ENCODE assay signal across 9 cellular contexts in genomic region chr19:10760268-10760944, GRCh38. TPM values are rescaled to one million over a fixed set of nuclear protein-coding genes. Genes with fewer than 3 reads are reported as not detected.
DNase-seq lines count a peak whose midpoint lies in the region; ATAC-seq and TF ChIP-seq lines count a peak whose summit lies in the region.
"Had no signal": no experiment of that assay in that cellular context is flagged by ENCODE, and none has a peak within 500 bp of the region (broad histone marks: within the 10 kb centered on the region; RNA-seq: fewer than 3 reads in every experiment).

No MANE protein-coding gene starts in this region.

- peaks cover 23% of the 10 kb centered on the region; the same call in 1 of the 2 replicates for H3K9me3 ChIP-seq in DOHH2 (ENCODE audit: control insufficient read depth, insufficient read depth, low read length)
- H3K9me3 ChIP-seq in WERI-Rb-1 (ENCODE audit: severe bottlenecking): no peaks in the 10 kb centered on the region
- no peaks in the 10 kb centered on the region for H3K9me3 ChIP-seq in right lobe of liver

- intact Hi-C loops in right lobe of liver (cut with DNase I): loop anchor here in 1 of 2 donors (10.0 kb wide), 2 partner anchors 46 to 104 kb away; partner anchors contain the start of gene DNM2

- peak; percentile 90 for DNase-seq in WERI-Rb-1
- DNase-seq in germinal center (ENCODE audit: low spot score): peak; percentile 16
- peak; percentile 19 for DNase-seq in stimulated activated naive CD4-positive, alpha-beta T cell treated with Interleukin-2 at 50 U/mL for 16 hours (lab: John Stamatoyannopoulos, UW)
- no peak for DNase-seq in right lobe of liver
- DNase-seq in NCI-H2081 (lab: John Stamatoyannopoulos, UW): no peak

- H3K27ac ChIP-seq in DOHH2 (ENCODE audit: low read depth, low read length) (peak overlapping the region; percentile 77), WERI-Rb-1 (peak overlapping the region; percentile 61), right lobe of liver (peak overlapping the region in 1 of 3 donors; percentile 13)
- H3K27ac ChIP-seq: epithelial cell of prostate had no signal

- peak overlapping the region; percentile 72 for H3K4me2 ChIP-seq in DOHH2 (ENCODE audit: low read length)

- WGBS in right lobe of liver (ENCODE audit: insufficient coverage, low coverage, low lambda C conversion rate, missing lambda C conversion rate): 80% methylated on average over 10 of the region's 17 CpGs

- ATAC-seq in HG02938 (IDR thresholded peaks at IDR 0.05; ENCODE audit: unreplicated experiment) (peak; percentile 25), right lobe of liver (no peak), HG02763 (IDR thresholded peaks at IDR 0.05; ENCODE audit: unreplicated experiment) (no peak)

- TF ChIP-seq CTCF in DOHH2 (IDR thresholded peaks at IDR 0.05; ENCODE audit: low read depth, low read length, poor library complexity, severe bottlenecking): no peak
- no peak for TF ChIP-seq CTCF in WERI-Rb-1 (IDR thresholded peaks at IDR 0.05; ENCODE audit: low read depth, low read length)
- no peak for TF ChIP-seq CTCF in right lobe of liver (IDR thresholded peaks at IDR 0.05)

- H3K79me2 ChIP-seq in DOHH2 (ENCODE audit: control insufficient read depth, low read length): peaks cover 63% of the 10 kb centered on the region

- H3K36me3 ChIP-seq in DOHH2 (ENCODE audit: control insufficient read depth, low read length) (peaks cover 28% of the 10 kb centered on the region), WERI-Rb-1 (peaks cover 25% of the 10 kb centered on the region), right lobe of liver (peaks cover 0 to 10% (median 4%) of the 10 kb centered on the region in 4 donors)

- peaks cover 11% of the 10 kb centered on the region for H3F3A ChIP-seq in DOHH2 (ENCODE audit: control insufficient read depth, insufficient read depth)

- H3K27me3 ChIP-seq in DOHH2 (ENCODE audit: control insufficient read depth, low read length) (no peaks in the 10 kb centered on the region), WERI-Rb-1 (ENCODE audit: insufficient read depth, low read depth, severe bottlenecking) (no peaks in the 10 kb centered on the region), right lobe of liver (no peaks in the 10 kb centered on the region)

- H3K4me1 ChIP-seq in DOHH2 (ENCODE audit: control insufficient read depth, low read length) (peaks cover 22% of the 10 kb centered on the region), right lobe of liver (peaks cover 0 to 20% (median 9%) of the 10 kb centered on the region in 4 donors)

- H3K9me2 ChIP-seq in DOHH2 (replicated peaks; ENCODE audit: control insufficient read depth, low read length): no peaks in the 10 kb centered on the region

- H4K20me1 ChIP-seq in DOHH2 (ENCODE audit: control insufficient read depth, insufficient read depth, low read depth, low read length): no peaks in the 10 kb centered on the region

- TF ChIP-seq POLR2A in right lobe of liver (IDR thresholded peaks at IDR 0.05): no peak

- peak overlapping the region; percentile 55 for H3K4me3 ChIP-seq in DOHH2 (ENCODE audit: low read length)
- H3K4me3 ChIP-seq in WERI-Rb-1 (ENCODE audit: low read depth, low read length): no peak overlapping the region
- H3K4me3 ChIP-seq in right lobe of liver: no peak overlapping the region

RNA-seq across cellular contexts. Expression of gene DNM2, which starts 42.5 kb away (rescaled TPM):
- total RNA-seq in right lobe of liver: 10 to 100 TPM; 54.0 to 86.9 (median 68.3) TPM

RNA-seq across cellular contexts. Expression of gene QTRT1, which starts 59.2 kb away (rescaled TPM):
- 10 to 100 TPM; 19.0 to 30.2 (median 26.8) TPM for total RNA-seq in right lobe of liver

Comparison
In these comparisons a context has a peak if more than half of its experiments do, and no peak if none do; other contexts are left out.
1. DNase-seq: peak in WERI-Rb-1 (single experiment), germinal center (single experiment) and stimulated activated naive CD4-positive, alpha-beta T cell treated with Interleukin-2 at 50 U/mL for 16 hours (single experiment); none in right lobe of liver (0 of 3) and NCI-H2081 (0 of 2).